Comparison of ENCODE assay signal across 27 cellular contexts in the genomic region with DNA sequence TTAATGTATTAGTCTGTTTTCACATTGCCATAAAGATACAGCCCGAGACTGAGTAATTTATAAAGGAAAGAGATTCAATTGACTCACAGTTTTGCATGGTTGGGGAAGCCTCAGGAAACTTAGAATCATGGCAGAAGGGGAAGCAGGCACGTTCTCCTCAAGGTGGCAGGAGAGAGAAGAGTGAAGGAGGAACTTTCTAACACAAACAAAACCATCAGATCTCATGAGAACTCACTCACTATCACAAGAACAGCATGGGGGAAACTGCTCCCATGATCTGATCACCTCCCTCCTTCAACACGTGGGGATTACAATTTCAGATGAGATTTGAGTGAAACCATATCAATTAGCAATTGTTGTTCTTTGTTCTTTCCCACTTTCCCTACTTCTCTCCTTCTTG.
DNase-seq lines count a peak whose midpoint lies in the region; ATAC-seq, FAIRE-seq and TF ChIP-seq lines count a peak whose summit lies in the region.
"Had no signal": no experiment of that assay in that cellular context is flagged by ENCODE, and none has a peak within 500 bp of the region (broad histone marks: within the 10 kb centered on the region; RNA-seq: fewer than 3 reads in every experiment).

No MANE protein-coding gene starts in this region.

- H2BK12ac ChIP-seq in H1 (ENCODE audit: low read depth, low read length): no peak overlapping the region

- no peak overlapping the region for H3K9ac ChIP-seq in H1 (replicated peaks in 1 of 4; ENCODE audit: extremely low read depth in 1 of 4, low read depth in 3 of 4, low read length in 3 of 4)
- H3K9ac ChIP-seq: BLaER1 had no signal

- no peak overlapping the region for H4K8ac ChIP-seq in H1 (ENCODE audit: extremely low read depth, insufficient read depth, low read length)

- H3K27me3 ChIP-seq in H1 (replicated peaks in 1 of 4; ENCODE audit: control insufficient read depth in 3 of 4, extremely low read depth in 1 of 4, insufficient read depth in 3 of 4, low read length in 3 of 4): no peaks in the 10 kb centered on the region
- H3K27me3 ChIP-seq: BLaER1, heart right ventricle, sigmoid colon had no signal

- H4K20me1 ChIP-seq in H1 (replicated peaks in 1 of 2; ENCODE audit: control insufficient read depth in 1 of 2, insufficient read depth in 2 of 2, low read length in 2 of 2): no peaks in the 10 kb centered on the region
- H4K20me1 ChIP-seq: BLaER1 had no signal

- no peaks in the 10 kb centered on the region for H3K79me1 ChIP-seq in H1 (ENCODE audit: low read depth, low read length)

- no peak overlapping the region for H3K23ac ChIP-seq in H1 (ENCODE audit: insufficient read length)

- H3K27ac ChIP-seq in 22Rv1 (no peak overlapping the region), H1 (ENCODE audit: low read depth, low read length) (no peak overlapping the region)
- H3K27ac ChIP-seq: A549, BLaER1, heart right ventricle, sigmoid colon had no signal

- 47% methylated on average over 3 of the region's 3 CpGs; no CpG with 5 or more reads in 1 of the 2 experiments for WGBS in H1 (ENCODE audit: extremely low coverage in 1 of 2, insufficient coverage in 1 of 2, insufficient read length in 1 of 2, insufficient replicate concordance in 2 of 2, low coverage in 1 of 2, low lambda C conversion rate in 2 of 2, missing lambda C conversion rate in 1 of 2), 2 experiments

- H2BK120ac ChIP-seq in H1 (replicated peaks; ENCODE audit: low read depth, low read length): no peak overlapping the region

- no peaks in the 10 kb centered on the region for H3K4me1 ChIP-seq in H1 (replicated peaks in 1 of 4; ENCODE audit: control insufficient read depth in 3 of 4, insufficient read depth in 4 of 4, low read length in 3 of 4)
- H3K4me1 ChIP-seq: A549, BLaER1, heart right ventricle, sigmoid colon had no signal

- no peaks in the 10 kb centered on the region for H3K23me2 ChIP-seq in H1 (ENCODE audit: low read depth, low read length)

- no peak overlapping the region for H2BK5ac ChIP-seq in H1 (ENCODE audit: low read depth, low read length)

- TF ChIP-seq RAD21 in H1 (IDR thresholded peaks at IDR 0.05 in 1 of 2, conservative IDR thresholded peaks at IDR 0.05 in 1 of 2; ENCODE audit: low read depth in 2 of 2, low read length in 2 of 2): peak; percentile 29 to 39

- peak; percentile 4 for DNase-seq in HCEC 1CT
- peak; percentile 64 for DNase-seq in OCI-M1 (lab: John Stamatoyannopoulos, UW)
- DNase-seq in H1 (ENCODE audit: low read depth in 1 of 2, low spot score in 2 of 2): no peak
- no peak for DNase-seq in T-helper 9 cell
- no peak for DNase-seq in activated gamma-delta T cell treated with Interleukin-2 at 50 U/mL for 16 hours
- DNase-seq: activated CD8-positive, alpha-beta memory T cell treated with anti-CD3 and anti-CD28 coated beads for 24 hours; activated naive CD4-positive, alpha-beta T cell treated with anti-CD3 and anti-CD28 coated beads, Interleukin-2, amount 50 U/mL, for 16 hours; anterior cingulate cortex; caudate nucleus; dermis blood vessel endothelial cell; GOT3; heart right ventricle; left ventricle myocardium superior; NCI-H1048; NCI-H187 treated with DMSO at 0.1 percent for 48 hours; NCI-H2227 treated with DMSO at 0.1 percent for 48 hours; SIG-M5; sigmoid colon; stimulated activated CD8-positive, alpha-beta memory T cell treated with anti-CD3 and anti-CD28 coated beads, Interleukin-4, amount 100 ng/mL, for 48 hours; T-helper 17 cell had no signal

- no peak overlapping the region for H4K91ac ChIP-seq in H1 (replicated peaks; ENCODE audit: insufficient read length, low read length)

- peak overlapping the region; percentile 97; the same call in 1 of the 2 replicates for H2AFZ ChIP-seq in H1 (ENCODE audit: low read length)

- H3K79me2 ChIP-seq in H1 (ENCODE audit: control insufficient read depth in 1 of 2, insufficient read depth in 2 of 2, low read length in 2 of 2): no peaks in the 10 kb centered on the region

- CTCF ChIA-PET in H1 (lab: Charles Lee; ENCODE audit: partially characterized antibody): no interaction called here

- H3K4ac ChIP-seq in H1 (replicated peaks; ENCODE audit: insufficient read length, low read depth, low read length): no peak overlapping the region

- no peak overlapping the region for H2AK5ac ChIP-seq in H1 (ENCODE audit: low read depth, low read length)

- no peak for FAIRE-seq in H1 (lab: Jason Lieb, UNC)
- FAIRE-seq: A549, endothelial cell of umbilical vein, HTR-8/SVneo had no signal

- H3K14ac ChIP-seq in H1 (ENCODE audit: insufficient read length): no peak overlapping the region

- H3K9me3 ChIP-seq in H1 (ENCODE audit: insufficient read depth in 2 of 2, low read depth in 1 of 2, low read length in 1 of 2): no peaks in the 10 kb centered on the region
- H3K9me3 ChIP-seq: A549, BLaER1, heart right ventricle, sigmoid colon had no signal

- no peak overlapping the region for H2BK15ac ChIP-seq in H1 (ENCODE audit: low read length)

- no peak for TF ChIP-seq EP300 in H1 (IDR thresholded peaks at IDR 0.05; ENCODE audit: borderline replicate concordance in 1 of 2, low read depth in 2 of 2, low read length in 2 of 2)

- ATAC-seq in GM19324 (IDR thresholded peaks at IDR 0.05; ENCODE audit: low FRiP score, unreplicated experiment): no peak
- ATAC-seq in GM18502 (IDR thresholded peaks at IDR 0.05; ENCODE audit: poor library complexity, unreplicated experiment): no peak
- ATAC-seq: A549, heart right ventricle, left ventricle myocardium superior, T-helper 17 cell had no signal

- POLR2A ChIA-PET in H1 (lab: Charles Lee; ENCODE audit: partially characterized antibody): no interaction called here

- no peak for TF ChIP-seq POLR2A in H1 (IDR thresholded peaks at IDR 0.05; ENCODE audit: control extremely low read depth in 1 of 2, low read depth in 2 of 2, low read length in 2 of 2)

- no peak overlapping the region for H3K4me2 ChIP-seq in H1 (ENCODE audit: insufficient read depth in 1 of 2, low read depth in 2 of 2, low read length in 2 of 2)
- H3K4me2 ChIP-seq: A549, BLaER1 had no signal

- no peak overlapping the region for H3K4me3 ChIP-seq in H1 (ENCODE audit: extremely low read depth in 1 of 4, insufficient read depth in 2 of 4, low read depth in 3 of 4, low read length in 4 of 4)
- H3K4me3 ChIP-seq: A549, BLaER1, heart right ventricle, sigmoid colon had no signal

- H3K18ac ChIP-seq in H1 (ENCODE audit: extremely low read depth, low read length): no peak overlapping the region

- no peak overlapping the region for H2BK20ac ChIP-seq in H1 (ENCODE audit: low read length)

- TF ChIP-seq CTCF in 22Rv1 (IDR thresholded peaks at IDR 0.05) (peak; percentile 26), H1 (IDR thresholded peaks at IDR 0.05; ENCODE audit: control extremely low read depth in 1 of 3, insufficient read depth in 1 of 3, low read depth in 1 of 3, low read length in 3 of 3) (peak in 1 of 3 experiments; percentile 29; a peak in 2 of 4 replicates)

- H4K5ac ChIP-seq in H1 (ENCODE audit: insufficient read length, low read depth, low read length): no peak overlapping the region

- no peaks in the 10 kb centered on the region for H3K36me3 ChIP-seq in H1 (ENCODE audit: control insufficient read depth in 2 of 4, insufficient read depth in 4 of 4, low read length in 3 of 4)
- H3K36me3 ChIP-seq: BLaER1, heart right ventricle, sigmoid colon had no signal

- no peak overlapping the region for H3K56ac ChIP-seq in H1 (replicated peaks; ENCODE audit: insufficient read length, low read depth, low read length)

TF ChIP-seq in H1, 55 proteins besides CTCF, POLR2A, EP300 and RAD21:
- no peak for TF ChIP-seq CHD1 (IDR thresholded peaks at IDR 0.05; ENCODE audit: low read depth, low read length)
- no peak for TF ChIP-seq RXRA (IDR thresholded peaks at IDR 0.05; ENCODE audit: insufficient read depth, low read depth, low read length)
- TF ChIP-seq, protein P1, sequence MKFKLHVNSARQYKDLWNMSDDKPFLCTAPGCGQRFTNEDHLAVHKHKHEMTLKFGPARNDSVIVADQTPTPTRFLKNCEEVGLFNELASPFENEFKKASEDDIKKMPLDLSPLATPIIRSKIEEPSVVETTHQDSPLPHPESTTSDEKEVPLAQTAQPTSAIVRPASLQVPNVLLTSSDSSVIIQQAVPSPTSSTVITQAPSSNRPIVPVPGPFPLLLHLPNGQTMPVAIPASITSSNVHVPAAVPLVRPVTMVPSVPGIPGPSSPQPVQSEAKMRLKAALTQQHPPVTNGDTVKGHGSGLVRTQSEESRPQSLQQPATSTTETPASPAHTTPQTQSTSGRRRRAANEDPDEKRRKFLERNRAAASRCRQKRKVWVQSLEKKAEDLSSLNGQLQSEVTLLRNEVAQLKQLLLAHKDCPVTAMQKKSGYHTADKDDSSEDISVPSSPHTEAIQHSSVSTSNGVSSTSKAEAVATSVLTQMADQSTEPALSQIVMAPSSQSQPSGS (IDR thresholded peaks at IDR 0.05; ENCODE audit: low read length): no peak
- no peak for TF ChIP-seq CBX5 (IDR thresholded peaks at IDR 0.05; ENCODE audit: low read depth, low read length)
- no peak for TF ChIP-seq MAX (IDR thresholded peaks at IDR 0.05)

Comparison
In these comparisons a context has a peak if more than half of its experiments do, and no peak if none do; other contexts are left out.
1. DNase-seq: peak in HCEC 1CT (single experiment) and OCI-M1 (single experiment); none in H1 (0 of 2), T-helper 9 cell (single experiment) and activated gamma-delta T cell treated with Interleukin-2 at 50 U/mL for 16 hours (single experiment).